ENCODE assay signal across 1 cellular context in the genomic region with DNA sequence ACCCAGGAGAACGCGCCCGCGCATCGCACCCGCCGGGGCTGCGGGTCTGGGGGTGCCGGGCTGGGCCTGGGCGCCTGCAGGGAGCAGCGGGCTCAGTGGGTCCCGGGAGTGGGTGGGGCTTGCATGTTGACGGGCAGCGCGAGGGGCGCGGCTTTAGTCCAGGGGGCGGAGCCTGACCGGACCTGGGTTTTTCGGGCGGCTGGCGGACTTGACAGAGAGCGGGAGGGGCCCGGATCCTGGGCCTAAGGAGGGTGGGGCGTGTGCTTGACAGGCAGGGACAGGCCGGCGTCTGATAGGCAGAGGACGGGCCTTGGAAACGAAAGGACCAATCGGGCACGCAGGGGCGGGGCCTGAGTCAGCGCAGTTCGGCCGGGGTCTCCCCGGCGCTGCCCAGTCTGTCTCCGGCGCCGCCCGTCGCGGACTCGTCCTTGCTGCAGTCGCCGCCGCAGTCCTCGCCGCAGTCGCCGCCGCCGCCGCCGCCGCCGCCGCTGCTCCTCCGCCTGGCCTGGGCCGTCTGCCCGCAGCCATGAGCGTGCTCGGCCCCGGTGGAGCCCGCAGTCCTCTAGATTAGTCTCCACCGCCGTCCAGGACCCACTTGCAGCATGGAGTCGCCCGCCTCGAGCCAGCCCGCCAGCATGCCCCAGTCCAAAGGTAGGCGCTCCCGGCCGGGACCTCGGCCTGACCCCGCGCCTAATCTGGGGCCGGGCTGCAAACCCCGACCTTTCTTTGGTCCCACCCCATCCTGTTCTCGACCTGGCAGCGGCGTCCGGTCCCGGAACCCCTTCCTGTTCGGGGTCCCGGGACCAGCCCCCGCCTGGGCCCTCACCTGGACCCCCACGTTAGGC.
TF ChIP-seq lines count a peak whose summit lies in the region.

A gene (plus strand): TSS at position 393 of the 845 bp plus-strand sequence. CDS start 210 bp downstream, at position 603.

TF ChIP-seq in HepG2, 621 proteins besides CTCF, POLR2A, EP300 and RAD21 (continued from another document and continues in another):
- TF ChIP-seq, protein P1, sequence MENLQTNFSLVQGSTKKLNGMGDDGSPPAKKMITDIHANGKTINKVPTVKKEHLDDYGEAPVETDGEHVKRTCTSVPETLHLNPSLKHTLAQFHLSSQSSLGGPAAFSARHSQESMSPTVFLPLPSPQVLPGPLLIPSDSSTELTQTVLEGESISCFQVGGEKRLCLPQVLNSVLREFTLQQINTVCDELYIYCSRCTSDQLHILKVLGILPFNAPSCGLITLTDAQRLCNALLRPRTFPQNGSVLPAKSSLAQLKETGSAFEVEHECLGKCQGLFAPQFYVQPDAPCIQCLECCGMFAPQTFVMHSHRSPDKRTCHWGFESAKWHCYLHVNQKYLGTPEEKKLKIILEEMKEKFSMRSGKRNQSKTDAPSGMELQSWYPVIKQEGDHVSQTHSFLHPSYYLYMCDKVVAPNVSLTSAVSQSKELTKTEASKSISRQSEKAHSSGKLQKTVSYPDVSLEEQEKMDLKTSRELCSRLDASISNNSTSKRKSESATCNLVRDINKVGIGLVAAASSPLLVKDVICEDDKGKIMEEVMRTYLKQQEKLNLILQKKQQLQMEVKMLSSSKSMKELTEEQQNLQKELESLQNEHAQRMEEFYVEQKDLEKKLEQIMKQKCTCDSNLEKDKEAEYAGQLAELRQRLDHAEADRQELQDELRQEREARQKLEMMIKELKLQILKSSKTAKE (CRISPR knock-in tag; IDR thresholded peaks at IDR 0.05; ENCODE audit: borderline replicate concordance), result no peak
- TF ChIP-seq, protein P2, sequence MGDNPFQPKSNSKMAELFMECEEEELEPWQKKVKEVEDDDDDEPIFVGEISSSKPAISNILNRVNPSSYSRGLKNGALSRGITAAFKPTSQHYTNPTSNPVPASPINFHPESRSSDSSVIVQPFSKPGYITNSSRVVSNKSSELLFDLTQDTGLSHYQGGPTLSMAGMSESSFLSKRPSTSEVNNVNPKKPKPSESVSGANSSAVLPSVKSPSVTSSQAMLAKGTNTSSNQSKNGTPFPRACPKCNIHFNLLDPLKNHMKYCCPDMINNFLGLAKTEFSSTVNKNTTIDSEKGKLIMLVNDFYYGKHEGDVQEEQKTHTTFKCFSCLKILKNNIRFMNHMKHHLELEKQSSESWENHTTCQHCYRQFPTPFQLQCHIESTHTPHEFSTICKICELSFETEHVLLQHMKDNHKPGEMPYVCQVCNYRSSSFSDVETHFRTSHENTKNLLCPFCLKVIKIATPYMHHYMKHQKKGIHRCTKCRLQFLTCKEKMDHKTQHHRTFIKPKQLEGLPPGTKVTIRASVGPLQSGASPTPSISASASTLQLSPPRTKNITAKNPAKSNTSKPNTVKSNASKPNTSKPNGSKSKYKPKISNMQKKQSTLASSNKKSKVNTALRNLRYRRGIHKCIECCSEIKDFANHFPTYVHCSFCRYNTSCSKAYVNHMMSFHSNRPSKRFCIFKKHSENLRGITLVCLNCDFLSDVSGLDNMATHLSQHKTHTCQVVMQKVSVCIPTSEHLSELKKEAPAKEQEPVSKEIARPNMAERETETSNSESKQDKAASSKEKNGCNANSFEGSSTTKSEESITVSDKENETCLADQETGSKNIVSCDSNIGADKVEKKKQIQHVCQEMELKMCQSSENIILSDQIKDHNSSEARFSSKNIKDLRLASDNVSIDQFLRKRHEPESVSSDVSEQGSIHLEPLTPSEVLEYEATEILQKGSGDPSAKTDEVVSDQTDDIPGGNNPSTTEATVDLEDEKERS (CRISPR knock-in tag; IDR thresholded peaks at IDR 0.05), result no peak
- TF ChIP-seq MYNN (CRISPR knock-in tag; IDR thresholded peaks at IDR 0.05; ENCODE audit: low read depth) (no peak), ZNF337 (CRISPR knock-in tag; IDR thresholded peaks at IDR 0.05; ENCODE audit: borderline replicate concordance, low read depth) (no peak), ZNF232 (CRISPR knock-in tag; IDR thresholded peaks at IDR 0.05; ENCODE audit: borderline replicate concordance) (no peak), HOXA9 (CRISPR knock-in tag; IDR thresholded peaks at IDR 0.05; ENCODE audit: borderline replicate concordance) (no peak), FOXK2 (IDR thresholded peaks at IDR 0.05) (peak; percentile 60; the same call in 1 of the 2 replicates), NONO (IDR thresholded peaks at IDR 0.05) (no peak), NONO (CRISPR knock-in tag; conservative IDR thresholded peaks at IDR 0.05) (peak; percentile 46; the same call in 1 of the 2 replicates), RARG (CRISPR knock-in tag; IDR thresholded peaks at IDR 0.05; ENCODE audit: low read depth) (no peak), DNMT1 (CRISPR knock-in tag; IDR thresholded peaks at IDR 0.05) (peak; percentile 71; the same call in 1 of the 2 replicates), ZNF510 (CRISPR knock-in tag; IDR thresholded peaks at IDR 0.05; ENCODE audit: low read depth) (no peak), MED8 (CRISPR knock-in tag; IDR thresholded peaks at IDR 0.05; ENCODE audit: insufficient replicate concordance) (no peak), CHD4 (IDR thresholded peaks at IDR 0.05; ENCODE audit: borderline replicate concordance, low read length) (no peak), SPEN (CRISPR knock-in tag; IDR thresholded peaks at IDR 0.05; ENCODE audit: low read depth) (no peak; the same call in none of the 2 replicates), PRMT3 (CRISPR knock-in tag; IDR thresholded peaks at IDR 0.05; ENCODE audit: borderline replicate concordance, low read depth) (no peak), SETDB1 (CRISPR knock-in tag; IDR thresholded peaks at IDR 0.05; ENCODE audit: borderline replicate concordance) (no peak), SATB2 (CRISPR knock-in tag; IDR thresholded peaks at IDR 0.05) (no peak), ZNF780A (CRISPR knock-in tag; IDR thresholded peaks at IDR 0.05) (no peak), HNRNPH1 (optimal IDR thresholded peaks at IDR 0.05; ENCODE audit: low read depth, low read length) (no peak), ZBTB42 (CRISPR knock-in tag; IDR thresholded peaks at IDR 0.05) (no peak), NFIC (IDR thresholded peaks at IDR 0.05; ENCODE audit: low read length) (no peak), ZNF878 (CRISPR knock-in tag; IDR thresholded peaks at IDR 0.05) (no peak), SRF (IDR thresholded peaks at IDR 0.05; ENCODE audit: low read depth, low read length) (no peak), MBNL3 (CRISPR knock-in tag; conservative IDR thresholded peaks at IDR 0.05) (no peak), YEATS2 (CRISPR knock-in tag; IDR thresholded peaks at IDR 0.05; ENCODE audit: borderline replicate concordance) (no peak), ZNF83 (CRISPR knock-in tag; IDR thresholded peaks at IDR 0.05; ENCODE audit: borderline replicate concordance) (no peak), CBFB (CRISPR knock-in tag; IDR thresholded peaks at IDR 0.05) (no peak), SP5 (CRISPR knock-in tag; IDR thresholded peaks at IDR 0.05; ENCODE audit: borderline replicate concordance, low read depth) (0 out of 2 replicates have a peak, but pooled peaks have one; percentile 33), MTF1 (CRISPR knock-in tag; IDR thresholded peaks at IDR 0.05) (no peak), MXD4 (CRISPR knock-in tag; IDR thresholded peaks at IDR 0.05) (no peak), IRF2 (CRISPR knock-in tag; IDR thresholded peaks at IDR 0.05) (no peak), SOX5 (CRISPR knock-in tag; IDR thresholded peaks at IDR 0.05; ENCODE audit: borderline replicate concordance) (no peak)
- TF ChIP-seq, protein P3, sequence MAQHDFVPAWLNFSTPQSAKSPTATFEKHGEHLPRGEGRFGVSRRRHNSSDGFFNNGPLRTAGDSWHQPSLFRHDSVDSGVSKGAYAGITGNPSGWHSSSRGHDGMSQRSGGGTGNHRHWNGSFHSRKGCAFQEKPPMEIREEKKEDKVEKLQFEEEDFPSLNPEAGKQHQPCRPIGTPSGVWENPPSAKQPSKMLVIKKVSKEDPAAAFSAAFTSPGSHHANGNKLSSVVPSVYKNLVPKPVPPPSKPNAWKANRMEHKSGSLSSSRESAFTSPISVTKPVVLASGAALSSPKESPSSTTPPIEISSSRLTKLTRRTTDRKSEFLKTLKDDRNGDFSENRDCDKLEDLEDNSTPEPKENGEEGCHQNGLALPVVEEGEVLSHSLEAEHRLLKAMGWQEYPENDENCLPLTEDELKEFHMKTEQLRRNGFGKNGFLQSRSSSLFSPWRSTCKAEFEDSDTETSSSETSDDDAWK (CRISPR knock-in tag; IDR thresholded peaks at IDR 0.05), result no peak
- TF ChIP-seq, protein P4, sequence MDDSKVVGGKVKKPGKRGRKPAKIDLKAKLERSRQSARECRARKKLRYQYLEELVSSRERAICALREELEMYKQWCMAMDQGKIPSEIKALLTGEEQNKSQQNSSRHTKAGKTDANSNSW (CRISPR knock-in tag; IDR thresholded peaks at IDR 0.05; ENCODE audit: borderline replicate concordance), result no peak
- TF ChIP-seq, protein P5, sequence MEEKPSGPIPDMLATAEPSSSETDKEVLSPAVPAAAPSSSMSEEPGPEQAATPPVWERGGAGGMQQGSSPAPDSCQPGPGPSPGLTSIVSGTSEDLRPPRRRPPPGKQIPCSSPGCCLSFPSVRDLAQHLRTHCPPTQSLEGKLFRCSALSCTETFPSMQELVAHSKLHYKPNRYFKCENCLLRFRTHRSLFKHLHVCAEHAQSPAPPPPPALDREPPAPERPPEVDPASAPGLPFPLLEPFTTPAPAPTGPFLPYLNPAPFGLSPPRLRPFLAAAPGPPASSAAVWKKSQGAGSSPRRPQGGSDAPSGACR (CRISPR knock-in tag; IDR thresholded peaks at IDR 0.05), result no peak
- TF ChIP-seq, protein P6, sequence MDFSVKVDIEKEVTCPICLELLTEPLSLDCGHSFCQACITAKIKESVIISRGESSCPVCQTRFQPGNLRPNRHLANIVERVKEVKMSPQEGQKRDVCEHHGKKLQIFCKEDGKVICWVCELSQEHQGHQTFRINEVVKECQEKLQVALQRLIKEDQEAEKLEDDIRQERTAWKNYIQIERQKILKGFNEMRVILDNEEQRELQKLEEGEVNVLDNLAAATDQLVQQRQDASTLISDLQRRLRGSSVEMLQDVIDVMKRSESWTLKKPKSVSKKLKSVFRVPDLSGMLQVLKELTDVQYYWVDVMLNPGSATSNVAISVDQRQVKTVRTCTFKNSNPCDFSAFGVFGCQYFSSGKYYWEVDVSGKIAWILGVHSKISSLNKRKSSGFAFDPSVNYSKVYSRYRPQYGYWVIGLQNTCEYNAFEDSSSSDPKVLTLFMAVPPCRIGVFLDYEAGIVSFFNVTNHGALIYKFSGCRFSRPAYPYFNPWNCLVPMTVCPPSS (IDR thresholded peaks at IDR 0.05), result no peak
- TF ChIP-seq, protein P7, sequence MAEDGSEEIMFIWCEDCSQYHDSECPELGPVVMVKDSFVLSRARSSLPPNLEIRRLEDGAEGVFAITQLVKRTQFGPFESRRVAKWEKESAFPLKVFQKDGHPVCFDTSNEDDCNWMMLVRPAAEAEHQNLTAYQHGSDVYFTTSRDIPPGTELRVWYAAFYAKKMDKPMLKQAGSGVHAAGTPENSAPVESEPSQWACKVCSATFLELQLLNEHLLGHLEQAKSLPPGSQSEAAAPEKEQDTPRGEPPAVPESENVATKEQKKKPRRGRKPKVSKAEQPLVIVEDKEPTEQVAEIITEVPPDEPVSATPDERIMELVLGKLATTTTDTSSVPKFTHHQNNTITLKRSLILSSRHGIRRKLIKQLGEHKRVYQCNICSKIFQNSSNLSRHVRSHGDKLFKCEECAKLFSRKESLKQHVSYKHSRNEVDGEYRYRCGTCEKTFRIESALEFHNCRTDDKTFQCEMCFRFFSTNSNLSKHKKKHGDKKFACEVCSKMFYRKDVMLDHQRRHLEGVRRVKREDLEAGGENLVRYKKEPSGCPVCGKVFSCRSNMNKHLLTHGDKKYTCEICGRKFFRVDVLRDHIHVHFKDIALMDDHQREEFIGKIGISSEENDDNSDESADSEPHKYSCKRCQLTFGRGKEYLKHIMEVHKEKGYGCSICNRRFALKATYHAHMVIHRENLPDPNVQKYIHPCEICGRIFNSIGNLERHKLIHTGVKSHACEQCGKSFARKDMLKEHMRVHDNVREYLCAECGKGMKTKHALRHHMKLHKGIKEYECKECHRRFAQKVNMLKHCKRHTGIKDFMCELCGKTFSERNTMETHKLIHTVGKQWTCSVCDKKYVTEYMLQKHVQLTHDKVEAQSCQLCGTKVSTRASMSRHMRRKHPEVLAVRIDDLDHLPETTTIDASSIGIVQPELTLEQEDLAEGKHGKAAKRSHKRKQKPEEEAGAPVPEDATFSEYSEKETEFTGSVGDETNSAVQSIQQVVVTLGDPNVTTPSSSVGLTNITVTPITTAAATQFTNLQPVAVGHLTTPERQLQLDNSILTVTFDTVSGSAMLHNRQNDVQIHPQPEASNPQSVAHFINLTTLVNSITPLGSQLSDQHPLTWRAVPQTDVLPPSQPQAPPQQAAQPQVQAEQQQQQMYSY (CRISPR knock-in tag; IDR thresholded peaks at IDR 0.05), result no peak
- TF ChIP-seq, protein P8, sequence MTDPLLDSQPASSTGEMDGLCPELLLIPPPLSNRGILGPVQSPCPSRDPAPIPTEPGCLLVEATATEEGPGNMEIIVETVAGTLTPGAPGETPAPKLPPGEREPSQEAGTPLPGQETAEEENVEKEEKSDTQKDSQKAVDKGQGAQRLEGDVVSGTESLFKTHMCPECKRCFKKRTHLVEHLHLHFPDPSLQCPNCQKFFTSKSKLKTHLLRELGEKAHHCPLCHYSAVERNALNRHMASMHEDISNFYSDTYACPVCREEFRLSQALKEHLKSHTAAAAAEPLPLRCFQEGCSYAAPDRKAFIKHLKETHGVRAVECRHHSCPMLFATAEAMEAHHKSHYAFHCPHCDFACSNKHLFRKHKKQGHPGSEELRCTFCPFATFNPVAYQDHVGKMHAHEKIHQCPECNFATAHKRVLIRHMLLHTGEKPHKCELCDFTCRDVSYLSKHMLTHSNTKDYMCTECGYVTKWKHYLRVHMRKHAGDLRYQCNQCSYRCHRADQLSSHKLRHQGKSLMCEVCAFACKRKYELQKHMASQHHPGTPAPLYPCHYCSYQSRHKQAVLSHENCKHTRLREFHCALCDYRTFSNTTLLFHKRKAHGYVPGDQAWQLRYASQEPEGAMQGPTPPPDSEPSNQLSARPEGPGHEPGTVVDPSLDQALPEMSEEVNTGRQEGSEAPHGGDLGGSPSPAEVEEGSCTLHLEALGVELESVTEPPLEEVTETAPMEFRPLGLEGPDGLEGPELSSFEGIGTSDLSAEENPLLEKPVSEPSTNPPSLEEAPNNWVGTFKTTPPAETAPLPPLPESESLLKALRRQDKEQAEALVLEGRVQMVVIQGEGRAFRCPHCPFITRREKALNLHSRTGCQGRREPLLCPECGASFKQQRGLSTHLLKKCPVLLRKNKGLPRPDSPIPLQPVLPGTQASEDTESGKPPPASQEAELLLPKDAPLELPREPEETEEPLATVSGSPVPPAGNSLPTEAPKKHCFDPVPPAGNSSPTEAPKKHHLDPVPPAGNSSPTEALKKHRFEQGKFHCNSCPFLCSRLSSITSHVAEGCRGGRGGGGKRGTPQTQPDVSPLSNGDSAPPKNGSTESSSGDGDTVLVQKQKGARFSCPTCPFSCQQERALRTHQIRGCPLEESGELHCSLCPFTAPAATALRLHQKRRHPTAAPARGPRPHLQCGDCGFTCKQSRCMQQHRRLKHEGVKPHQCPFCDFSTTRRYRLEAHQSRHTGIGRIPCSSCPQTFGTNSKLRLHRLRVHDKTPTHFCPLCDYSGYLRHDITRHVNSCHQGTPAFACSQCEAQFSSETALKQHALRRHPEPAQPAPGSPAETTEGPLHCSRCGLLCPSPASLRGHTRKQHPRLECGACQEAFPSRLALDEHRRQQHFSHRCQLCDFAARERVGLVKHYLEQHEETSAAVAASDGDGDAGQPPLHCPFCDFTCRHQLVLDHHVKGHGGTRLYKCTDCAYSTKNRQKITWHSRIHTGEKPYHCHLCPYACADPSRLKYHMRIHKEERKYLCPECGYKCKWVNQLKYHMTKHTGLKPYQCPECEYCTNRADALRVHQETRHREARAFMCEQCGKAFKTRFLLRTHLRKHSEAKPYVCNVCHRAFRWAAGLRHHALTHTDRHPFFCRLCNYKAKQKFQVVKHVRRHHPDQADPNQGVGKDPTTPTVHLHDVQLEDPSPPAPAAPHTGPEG (CRISPR knock-in tag; IDR thresholded peaks at IDR 0.05), result peak; percentile 45
